1 cellular context compared by ENCODE assay signal in genomic region chr20:36507746-36508145, GRCh38.
TF ChIP-seq lines count a peak whose summit lies in the region.

No MANE protein-coding gene starts in this region.

TF ChIP-seq in HepG2, 621 proteins besides CTCF, POLR2A, EP300 and RAD21:
- no peak for TF ChIP-seq MNT (IDR thresholded peaks at IDR 0.05)
- TF ChIP-seq PAWR (CRISPR knock-in tag; IDR thresholded peaks at IDR 0.05; ENCODE audit: borderline replicate concordance) = 0 out of 2 replicates have a peak, but pooled peaks have one; percentile 35
- TF ChIP-seq CHD4 (IDR thresholded peaks at IDR 0.05; ENCODE audit: borderline replicate concordance, low read length) = no peak
- no peak for TF ChIP-seq MIXL1 (CRISPR knock-in tag; IDR thresholded peaks at IDR 0.05)
- TF ChIP-seq ZNF331 (CRISPR knock-in tag; IDR thresholded peaks at IDR 0.05) = no peak
- TF ChIP-seq POGK (CRISPR knock-in tag; conservative IDR thresholded peaks at IDR 0.05) = no peak
- TF ChIP-seq ZNF318 (CRISPR knock-in tag; IDR thresholded peaks at IDR 0.05) = peak; percentile 60; the same call in 1 of the 2 replicates
- no peak for TF ChIP-seq KDM4B (CRISPR knock-in tag; IDR thresholded peaks at IDR 0.05)
- TF ChIP-seq, protein P1, sequence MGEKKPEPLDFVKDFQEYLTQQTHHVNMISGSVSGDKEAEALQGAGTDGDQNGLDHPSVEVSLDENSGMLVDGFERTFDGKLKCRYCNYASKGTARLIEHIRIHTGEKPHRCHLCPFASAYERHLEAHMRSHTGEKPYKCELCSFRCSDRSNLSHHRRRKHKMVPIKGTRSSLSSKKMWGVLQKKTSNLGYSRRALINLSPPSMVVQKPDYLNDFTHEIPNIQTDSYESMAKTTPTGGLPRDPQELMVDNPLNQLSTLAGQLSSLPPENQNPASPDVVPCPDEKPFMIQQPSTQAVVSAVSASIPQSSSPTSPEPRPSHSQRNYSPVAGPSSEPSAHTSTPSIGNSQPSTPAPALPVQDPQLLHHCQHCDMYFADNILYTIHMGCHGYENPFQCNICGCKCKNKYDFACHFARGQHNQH (CRISPR knock-in tag; IDR thresholded peaks at IDR 0.05) = no peak
- TF ChIP-seq DMTF1 (CRISPR knock-in tag; IDR thresholded peaks at IDR 0.05) = no peak
- no peak for TF ChIP-seq JUN (CRISPR knock-in tag; IDR thresholded peaks at IDR 0.05)
- TF ChIP-seq SNRNP70 (IDR thresholded peaks at IDR 0.05; ENCODE audit: low read depth, low read length) = no peak
- peak; percentile 55 for TF ChIP-seq RBM22 (optimal IDR thresholded peaks at IDR 0.05; ENCODE audit: low read length)
- no peak for TF ChIP-seq ZNF605 (CRISPR knock-in tag; IDR thresholded peaks at IDR 0.05)
- TF ChIP-seq ZUFSP (CRISPR knock-in tag; IDR thresholded peaks at IDR 0.05; ENCODE audit: borderline replicate concordance) = no peak
- no peak for TF ChIP-seq SIN3A (IDR thresholded peaks at IDR 0.05; ENCODE audit: borderline replicate concordance, low read depth, low read length)
